ENCODE assay signal across 18 cellular contexts in genomic region chr15:66768984-66769383, GRCh38.
A peak's percentile ranks its signal among the peaks of the same experiment; 100 is the strongest.
DNase-seq lines count a peak whose midpoint lies in the region; ATAC-seq and TF ChIP-seq lines count a peak whose summit lies in the region.
"Had no signal": no experiment of that assay in that cellular context is flagged by ENCODE, and none has a peak within 500 bp of the region (broad histone marks: within the 10 kb centered on the region; RNA-seq: fewer than 3 reads in every experiment).

No MANE protein-coding gene starts in this region.

- H3K4me1 Mint-ChIP-seq in GM23338: peaks cover 47% of the 10 kb centered on the region

- no peak for TF ChIP-seq POLR2A in sigmoid colon (IDR thresholded peaks at IDR 0.05)
- TF ChIP-seq POLR2A in testis (IDR thresholded peaks at IDR 0.05): no peak

- no peaks in the 10 kb centered on the region for H3K9me3 Mint-ChIP-seq in GM23338

- no peaks in the 10 kb centered on the region for H3K79me2 ChIP-seq in GM23338 (replicated peaks; ENCODE audit: insufficient read depth)

- H3K27ac ChIP-seq in VCaP (peak overlapping the region; percentile 72; the same call in 1 of the 2 replicates), lower lobe of right lung (peak overlapping the region; percentile 2), sigmoid colon (no peak overlapping the region), testis (no peak overlapping the region), GM23338 (ENCODE audit: low read depth) (no peak overlapping the region)

- H3K27me3 ChIP-seq in lower lobe of right lung (ENCODE audit: low read depth) (no peaks in the 10 kb centered on the region), sigmoid colon (no peaks in the 10 kb centered on the region), H7 (ENCODE audit: control insufficient read depth, insufficient read depth, low read length) (no peaks in the 10 kb centered on the region), testis (no peaks in the 10 kb centered on the region), GM23338 (ENCODE audit: insufficient read depth) (no peaks in the 10 kb centered on the region)

- no peak for TF ChIP-seq CTCF in VCaP (conservative IDR thresholded peaks at IDR 0.05)
- no peak for TF ChIP-seq CTCF in lower lobe of right lung (IDR thresholded peaks at IDR 0.05)
- no peak for TF ChIP-seq CTCF in sigmoid colon (IDR thresholded peaks at IDR 0.05)
- no peak for TF ChIP-seq CTCF in testis (IDR thresholded peaks at IDR 0.05)
- TF ChIP-seq CTCF in GM23338 (conservative IDR thresholded peaks at IDR 0.05; ENCODE audit: low read depth in 2 of 2): no peak

- H3K36me3 ChIP-seq in lower lobe of right lung (no peaks in the 10 kb centered on the region), sigmoid colon (no peaks in the 10 kb centered on the region), H7 (replicated peaks; ENCODE audit: control insufficient read depth, insufficient read depth, low read length) (no peaks in the 10 kb centered on the region), testis (ENCODE audit: low read depth, missing control alignments) (no peaks in the 10 kb centered on the region), GM23338 (ENCODE audit: insufficient read depth) (no peaks in the 10 kb centered on the region)

- no peaks in the 10 kb centered on the region for H3K9me2 ChIP-seq in GM23338 (ENCODE audit: insufficient read depth)

- WGBS in sigmoid colon, 2 donors: 93 to 95% methylated on average over 8 of the region's 8 CpGs
- WGBS in testis, 2 donors: 93 to 95% methylated on average over 8 of the region's 8 CpGs

- H3K27ac Mint-ChIP-seq in GM23338: no peak overlapping the region
- H3K27ac Mint-ChIP-seq: CD14-positive monocyte had no signal

- H3K4me1 ChIP-seq in lower lobe of right lung: peaks cover 87% of the 10 kb centered on the region
- peaks cover 0 to 34% (median 32%) of the 10 kb centered on the region in 4 donors for H3K4me1 ChIP-seq in sigmoid colon
- H3K4me1 ChIP-seq in testis: peaks cover 26% of the 10 kb centered on the region
- peaks cover 42% of the 10 kb centered on the region for H3K4me1 ChIP-seq in GM23338 (ENCODE audit: insufficient read depth)

- peaks cover 14% of the 10 kb centered on the region for H3K27me3 Mint-ChIP-seq in GM23338 (ENCODE audit: insufficient read depth, low read depth, poor library complexity)

- no peaks in the 10 kb centered on the region for H3K9me3 ChIP-seq in lower lobe of right lung
- H3K9me3 ChIP-seq in sigmoid colon: no peaks in the 10 kb centered on the region
- no peaks in the 10 kb centered on the region for H3K9me3 ChIP-seq in testis

- no peak for TF ChIP-seq EP300 in sigmoid colon (IDR thresholded peaks at IDR 0.05)

- no peak overlapping the region for H3K4me3 Mint-ChIP-seq in GM23338
- H3K4me3 Mint-ChIP-seq: CD14-positive monocyte had no signal

- no peaks in the 10 kb centered on the region for H4K20me1 ChIP-seq in GM23338 (replicated peaks; ENCODE audit: insufficient read depth)

- intact Hi-C loops in lower lobe of right lung (cut with DNase I) (no loop called here), sigmoid colon (cut with DNase I) (no loop called here), testis (cut with DNase I; ENCODE audit: low total_unique reads) (no loop called here)

- peak; percentile 65 for DNase-seq in lower lobe of right lung
- DNase-seq in sigmoid colon: peak; percentile 48
- no peak for DNase-seq in H7
- DNase-seq in NCI-H69 (lab: John Stamatoyannopoulos, UW): no peak
- no peak for DNase-seq in testis
- DNase-seq in GM23338 (ENCODE audit: low spot score): no peak
- DNase-seq: DMS 273 treated with DMSO at 0.1 percent for 48 hours, DND-41, NCI-H1092 treated with DMSO at 0.1 percent for 48 hours, NCI-H146, NCI-H2081, NCI-H446 treated with DMSO at 0.1 percent for 48 hours, OCI-M1, SIG-M5 had no signal

- no peak overlapping the region for H2AFZ ChIP-seq in GM23338

- no peak overlapping the region for H3K4me2 ChIP-seq in GM23338

- no peak overlapping the region for H3K4me3 ChIP-seq in lower lobe of right lung
- H3K4me3 ChIP-seq in sigmoid colon: no peak overlapping the region
- no peak overlapping the region for H3K4me3 ChIP-seq in H7 (ENCODE audit: insufficient read depth, low read depth, low read length)
- no peak overlapping the region for H3K4me3 ChIP-seq in testis
- no peak overlapping the region for H3K4me3 ChIP-seq in GM23338

- H3K36me3 Mint-ChIP-seq in GM23338 (ENCODE audit: low read depth): no peaks in the 10 kb centered on the region
- H3K36me3 Mint-ChIP-seq: CD14-positive monocyte had no signal

- peaks cover 7% of the 10 kb centered on the region for H3F3A ChIP-seq in GM23338 (replicated peaks; ENCODE audit: low read depth)

- ATAC-seq in lower lobe of right lung (peak; percentile 42 to 67), GM23338 (no peak)
- ATAC-seq: HCT116, SK-N-SH treated with all-trans-retinoic acid at 6 μM for 48 hours had no signal

TF ChIP-seq in GM23338, 12 proteins besides CTCF, POLR2A, EP300 and RAD21 (continues in another document):
- TF ChIP-seq CREB1 (CRISPR knock-in tag; IDR thresholded peaks at IDR 0.05; ENCODE audit: low read depth) (no peak), EZH2 (IDR thresholded peaks at IDR 0.05; ENCODE audit: low read depth, unreplicated experiment) (no peak), REST (IDR thresholded peaks at IDR 0.05; ENCODE audit: unreplicated experiment) (no peak), ZNF331 (CRISPR knock-in tag; IDR thresholded peaks at IDR 0.05; ENCODE audit: low read depth) (no peak)

Comparison
In these comparisons a context has a peak if more than half of its experiments do, and no peak if none do; other contexts are left out.
1. H3K27ac ChIP-seq: peak in VCaP (single experiment) and lower lobe of right lung (single experiment); none in sigmoid colon (0 of 4), testis (0 of 2) and GM23338 (single experiment).
2. DNase-seq: peak in lower lobe of right lung (single experiment) and sigmoid colon (single experiment); none in H7 (single experiment), NCI-H69 (single experiment), testis (single experiment) and GM23338 (single experiment).